In genomic region chr2:46421361-46421760, GRCh38 we compare ENCODE assay signal across 23 cellular contexts. TPM values are rescaled to one million over a fixed set of nuclear protein-coding genes. Genes with fewer than 3 reads are reported as not detected.
"Had no signal": no experiment of that assay in that cellular context is flagged by ENCODE, and none has a peak within 500 bp of the region (broad histone marks: within the 10 kb centered on the region; RNA-seq: fewer than 3 reads in every experiment).

No MANE protein-coding gene starts in this region.

- DNase-seq: KBM-7, NCI-H1092, NCI-H1105 treated with DMSO at 0.1 percent for 48 hours, NCI-H1417 treated with DMSO at 0.1 percent for 48 hours, NCI-H146, NCI-H1694 treated with DMSO at 0.1 percent for 48 hours, NCI-H1930, NCI-H2081, NCI-H2107, NCI-H2227 treated with DMSO at 0.1 percent for 48 hours, NCI-H524, NCI-H526 treated with DMSO at 0.1 percent for 48 hours, NCI-H774, PC-3, SHP77, SK-N-SH, T-helper 1 cell had no signal

- ATAC-seq: Panc1, PC-3 had no signal

RNA-seq across cellular contexts. Expression of gene TMEM247, which starts 58.0 kb away (rescaled TPM):
- total RNA-seq: HT-29, LHCN-M2, MCF 10A, NCI-H460, PC-3, SK-MEL-5 had no signal
